Comparison of ENCODE assay signal across 8 cellular contexts in the genomic region with DNA sequence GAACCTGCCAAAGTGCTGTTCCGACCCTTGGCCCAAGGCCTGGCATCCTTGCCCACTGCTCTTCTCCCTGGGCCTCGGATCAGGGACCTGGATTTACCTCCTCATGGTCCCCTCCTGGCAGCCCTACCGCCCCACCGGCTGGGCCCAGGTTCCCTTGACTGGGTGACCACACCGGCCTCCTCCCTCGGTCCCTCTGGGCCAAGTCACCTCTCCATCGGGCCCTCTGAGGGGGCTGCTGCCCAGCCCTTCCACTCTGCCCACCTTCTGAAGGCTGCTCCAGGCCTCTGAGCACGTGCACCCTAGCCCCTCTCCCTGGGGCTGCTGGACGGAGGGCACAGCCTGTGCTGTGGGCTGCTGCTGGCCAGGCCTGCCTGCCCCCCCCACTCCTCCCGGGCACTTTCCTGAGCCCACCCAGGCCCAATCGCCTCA. TPM values are rescaled to one million over a fixed set of nuclear protein-coding genes. Genes with fewer than 3 reads are reported as not detected.
A peak's percentile ranks its signal among the peaks of the same experiment; 100 is the strongest.
DNase-seq lines count a peak whose midpoint lies in the region; ATAC-seq, FAIRE-seq and TF ChIP-seq lines count a peak whose summit lies in the region.

No MANE protein-coding gene starts in this region.

- H3K9me3 ChIP-seq in GM23248 (ENCODE audit: low read depth) (no peaks in the 10 kb centered on the region), hepatocyte (ENCODE audit: low read depth) (no peaks in the 10 kb centered on the region)

- no peak for FAIRE-seq in GM12892 (lab: Jason Lieb, UNC)

- H3K9me2 ChIP-seq in GM23248 (ENCODE audit: insufficient read depth), result no peaks in the 10 kb centered on the region
- no peaks in the 10 kb centered on the region for H3K9me2 ChIP-seq in hepatocyte (replicated peaks; ENCODE audit: insufficient read depth)

- no peaks in the 10 kb centered on the region for H3K79me2 ChIP-seq in GM23248 (ENCODE audit: insufficient read depth)
- H3K79me2 ChIP-seq in hepatocyte, result peaks cover 15% of the 10 kb centered on the region

- H3K36me3 Mint-ChIP-seq in activated B cell treated with CpG ODN at 0.5 μM for 24 hours (ENCODE audit: low read depth), result peaks cover 2% of the 10 kb centered on the region
- H3K36me3 Mint-ChIP-seq in stimulated activated effector memory CD8-positive, alpha-beta T cell treated with anti-CD3 and anti-CD28 coated beads, Interleukin-12 subunit alpha, Interleukin-12 subunit beta, amount 100 ng/mL, for 72 hours, result no peaks in the 10 kb centered on the region

- TF ChIP-seq POLR2A in GM12892 (IDR thresholded peaks at IDR 0.05; ENCODE audit: low read depth, low read length), result no peak

- POLR2A ChIA-PET in activated B cell treated with CpG ODN at 0.5 μM for 24 hours (lab: Charles Lee), result interaction anchor here (0.8 to 1.8 kb wide), 4 partner anchors 56 to 96 kb away, joined by 5 to 14 read pairs (median 8); a partner anchor contains a TSS

- no peak for TF ChIP-seq CTCF in activated B cell treated with CpG ODN at 0.5 μM for 24 hours (IDR thresholded peaks at IDR 0.05)
- TF ChIP-seq CTCF in hepatocyte (IDR thresholded peaks at IDR 0.05; ENCODE audit: poor library complexity), result no peak

- intact Hi-C loops in activated B cell treated with CpG ODN at 0.5 μM for 24 hours (cut with micrococcal nuclease), result loop anchor here (1.0 to 10.0 kb wide), 5 partner anchors 94 to 1263 kb away; a partner anchor contains a TSS

- H3K9ac ChIP-seq in GM23248, result peak overlapping the region; percentile 83

- H2AFZ ChIP-seq in GM23248 (peak overlapping the region; percentile 96), hepatocyte (peak overlapping the region; percentile 90)

- no peaks in the 10 kb centered on the region for H3F3A ChIP-seq in GM23248 (ENCODE audit: insufficient read depth)

- H3K4me1 ChIP-seq in GM23248 (ENCODE audit: insufficient read depth), result no peaks in the 10 kb centered on the region
- H3K4me1 ChIP-seq in hepatocyte (ENCODE audit: insufficient read depth), result peaks cover 19% of the 10 kb centered on the region

- peak overlapping the region; percentile 73 for H3K27ac Mint-ChIP-seq in activated B cell treated with CpG ODN at 0.5 μM for 24 hours
- peak overlapping the region; percentile 97 for H3K27ac Mint-ChIP-seq in stimulated activated effector memory CD8-positive, alpha-beta T cell treated with anti-CD3 and anti-CD28 coated beads, Interleukin-12 subunit alpha, Interleukin-12 subunit beta, amount 100 ng/mL, for 72 hours

- H3K4me3 ChIP-seq in GM23248 (peak overlapping the region; percentile 83), hepatocyte (peak overlapping the region; percentile 89)

- peak overlapping the region; percentile 72 for H3K4me2 ChIP-seq in GM23248 (ENCODE audit: unreplicated experiment)
- H3K4me2 ChIP-seq in hepatocyte, result peak overlapping the region; percentile 99

- no peaks in the 10 kb centered on the region for H4K20me1 ChIP-seq in GM23248 (ENCODE audit: insufficient read depth)
- H4K20me1 ChIP-seq in hepatocyte (ENCODE audit: insufficient read depth, poor library complexity, severe bottlenecking), result no peaks in the 10 kb centered on the region

- in situ Hi-C loops in GM23248 (cut with MboI), result no loop called here

- WGBS in GM23248 (ENCODE audit: low coverage in 1 of 2, low lambda C conversion rate in 2 of 2, missing lambda C conversion rate in 2 of 2), 2 experiments, result 48 to 50% methylated on average over 9 to 11 of the region's 11 CpGs
- 59% methylated on average over 9 of the region's 11 CpGs for WGBS in hepatocyte (ENCODE audit: low lambda C conversion rate, missing lambda C conversion rate)

- H3K27me3 Mint-ChIP-seq in activated B cell treated with CpG ODN at 0.5 μM for 24 hours, result peaks cover 3% of the 10 kb centered on the region

- H3K4me1 Mint-ChIP-seq in activated B cell treated with CpG ODN at 0.5 μM for 24 hours, result peaks cover 11% of the 10 kb centered on the region
- H3K4me1 Mint-ChIP-seq in stimulated activated effector memory CD8-positive, alpha-beta T cell treated with anti-CD3 and anti-CD28 coated beads, Interleukin-12 subunit alpha, Interleukin-12 subunit beta, amount 100 ng/mL, for 72 hours, result peaks cover 23% of the 10 kb centered on the region

- CTCF ChIA-PET in activated B cell treated with CpG ODN at 0.5 μM for 24 hours (lab: Charles Lee), result interaction anchor here (0.7 to 0.8 kb wide), 2 partner anchors 57 to 777 kb away, joined by 3 to 4 read pairs; no protein-coding TSS in a partner anchor

- peaks cover 4% of the 10 kb centered on the region for H3K9me3 Mint-ChIP-seq in activated B cell treated with CpG ODN at 0.5 μM for 24 hours
- H3K9me3 Mint-ChIP-seq in stimulated activated effector memory CD8-positive, alpha-beta T cell treated with anti-CD3 and anti-CD28 coated beads, Interleukin-12 subunit alpha, Interleukin-12 subunit beta, amount 100 ng/mL, for 72 hours, result peaks cover 6% of the 10 kb centered on the region

- H3K36me3 ChIP-seq in GM23248 (ENCODE audit: low read depth), result no peaks in the 10 kb centered on the region
- no peaks in the 10 kb centered on the region for H3K36me3 ChIP-seq in hepatocyte (replicated peaks; ENCODE audit: insufficient read depth, low read depth)

- H3K27ac ChIP-seq in GM23248 (no peak overlapping the region), hepatocyte (peak overlapping the region; percentile 86)

- H3K27me3 ChIP-seq in GM23248 (replicated peaks; ENCODE audit: insufficient read depth) (no peaks in the 10 kb centered on the region), hepatocyte (peaks cover 3% of the 10 kb centered on the region)

- ATAC-seq in activated B cell treated with CpG ODN at 0.5 μM for 24 hours (ENCODE audit: low read depth) (no peak), HG02840 (IDR thresholded peaks at IDR 0.05; ENCODE audit: low FRiP score, unreplicated experiment) (no peak)
- no peak for ATAC-seq in stimulated activated effector memory CD8-positive, alpha-beta T cell treated with anti-CD3 and anti-CD28 coated beads, Interleukin-12 subunit alpha, Interleukin-12 subunit beta, amount 100 ng/mL, for 72 hours

- peak overlapping the region; percentile 80 for H3K4me3 Mint-ChIP-seq in activated B cell treated with CpG ODN at 0.5 μM for 24 hours
- H3K4me3 Mint-ChIP-seq in stimulated activated effector memory CD8-positive, alpha-beta T cell treated with anti-CD3 and anti-CD28 coated beads, Interleukin-12 subunit alpha, Interleukin-12 subunit beta, amount 100 ng/mL, for 72 hours, result peak overlapping the region; percentile 87

- DNase-seq in GM23248 (no peak), activated B cell treated with CpG ODN at 0.5 μM for 24 hours (no peak), hepatocyte (ENCODE audit: low spot score) (peak; percentile 9), GM12892 (ENCODE audit: insufficient read length) (no peak), kidney tubule cell (ENCODE audit: low spot score) (no peak), C1 segment of cervical spinal cord (lab: John Stamatoyannopoulos, UW) (no peak)
- no peak for DNase-seq in stimulated activated effector memory CD8-positive, alpha-beta T cell treated with anti-CD3 and anti-CD28 coated beads, Interleukin-12 subunit alpha, Interleukin-12 subunit beta, amount 100 ng/mL, for 72 hours (ENCODE audit: low spot score in 2 of 2)

RNA-seq across cellular contexts. Expression of a gene that starts 9.3 kb away (rescaled TPM):
- total RNA-seq in GM23248 (2014; rRNA removed; shearing (Covaris generic)), result not detected in 2 replicates
- polyA plus RNA-seq in GM23248 (2016; fragmentation: Nextera tagmentation; extraction: Ambion mirVana), result not detected in 2 replicates
- total RNA-seq in activated B cell treated with CpG ODN at 0.5 μM for 24 hours, result not detected in 2 replicates
- 0.32 and 0.93 TPM in 2 replicates for total RNA-seq in hepatocyte
- polyA plus RNA-seq in hepatocyte, result 1.8 TPM in 1 of 2 replicates, not detected in the other
- polyA plus RNA-seq in GM12892 (2012; ENCODE audit: missing spikeins), result not detected

RNA-seq across cellular contexts. Expression of a gene that starts 55.6 kb away (rescaled TPM):
- 8.5 and 11.3 TPM in 2 replicates for total RNA-seq in GM23248 (2014; rRNA removed; shearing (Covaris generic))
- polyA plus RNA-seq in GM23248 (2016; fragmentation: Nextera tagmentation; extraction: Ambion mirVana) (12.4 and 13.5 TPM in 2 replicates), hepatocyte (39.6 and 41.4 TPM in 2 replicates)
- total RNA-seq in activated B cell treated with CpG ODN at 0.5 μM for 24 hours (12.6 and 13.5 TPM in 2 replicates), hepatocyte (21.4 and 36.7 TPM in 2 replicates)
- polyA plus RNA-seq in GM12892 (2012; ENCODE audit: missing spikeins), result 5.8 TPM
